In genomic region chr1:2548068-2548589, GRCh38 we compare ENCODE assay signal across 8 cellular contexts.
DNase-seq lines count a peak whose midpoint lies in the region; ATAC-seq and TF ChIP-seq lines count a peak whose summit lies in the region.

No MANE protein-coding gene starts in this region.

- DNase-seq in 8988T (peak; percentile 92), GM13977 (ENCODE audit: low spot score) (peak; percentile 84), HuH-7 (ENCODE audit: low spot score) (peak; percentile 94), RWPE2 (ENCODE audit: low spot score) (no peak), foreskin fibroblast (peak; percentile 50 to 87), superior temporal gyrus (ENCODE audit: extremely low spot score) (peak; percentile 84)
- peak; percentile 72 for DNase-seq in activated gamma-delta T cell treated with anti-CD3 and anti-CD28 coated beads, Interleukin-2, amount 50 U/mL, for 16 hours (ENCODE audit: low read depth)

- peak overlapping the region; percentile 78 for H3K27ac ChIP-seq in RWPE2 (ENCODE audit: poor library complexity, severe bottlenecking)

- no peak overlapping the region for H3K4me3 ChIP-seq in RWPE2 (ENCODE audit: severe bottlenecking)
- H3K4me3 ChIP-seq in foreskin fibroblast (ENCODE audit: low read depth in 1 of 2, low read length in 2 of 2): no peak overlapping the region
- H3K4me3 ChIP-seq in neuron (ENCODE audit: low read length): peak overlapping the region; percentile 63

- H3K9me3 ChIP-seq in RWPE2 (ENCODE audit: severe bottlenecking) (no peaks in the 10 kb centered on the region), neuron (ENCODE audit: low read length) (no peaks in the 10 kb centered on the region)

- no peak overlapping the region for H2AFZ ChIP-seq in neuron (ENCODE audit: low read depth, low read length)

- ATAC-seq in RWPE2 (ENCODE audit: low read depth): peak; percentile 47

- H3K36me3 ChIP-seq in RWPE2 (ENCODE audit: low read depth) (no peaks in the 10 kb centered on the region), neuron (ENCODE audit: insufficient read depth, low read length) (no peaks in the 10 kb centered on the region)

- TF ChIP-seq CTCF in GM13977 (IDR thresholded peaks at IDR 0.05; ENCODE audit: extremely low read depth, insufficient read depth, missing control alignments) (peak; percentile 96), RWPE2 (IDR thresholded peaks at IDR 0.05; ENCODE audit: poor library complexity, severe bottlenecking) (peak; percentile 96), foreskin fibroblast (IDR thresholded peaks at IDR 0.05; ENCODE audit: low read depth, low read length) (peak; percentile 97)

- H3K4me1 ChIP-seq in RWPE2 (ENCODE audit: insufficient read depth, poor library complexity, severe bottlenecking) (peaks cover 5% of the 10 kb centered on the region), neuron (ENCODE audit: insufficient read depth, low read length) (peaks cover 60% of the 10 kb centered on the region)

- no peaks in the 10 kb centered on the region for H3K27me3 ChIP-seq in RWPE2 (ENCODE audit: insufficient read depth, poor library complexity, severe bottlenecking)
- H3K27me3 ChIP-seq in neuron (ENCODE audit: insufficient read depth, low read length): no peaks in the 10 kb centered on the region

- in situ Hi-C loops in GM13977 (cut with MboI; ENCODE audit: low pct_unique_long_range_greater_than_20kb, low sequenced_read_pairs, unreplicated experiment): loop anchor here (10.0 to 25.0 kb wide), 2 partner anchors 133 to 361 kb away; partner anchors contain the start of genes FAAP20 and PEX10
